8 cellular contexts compared by ENCODE assay signal in the genomic region with DNA sequence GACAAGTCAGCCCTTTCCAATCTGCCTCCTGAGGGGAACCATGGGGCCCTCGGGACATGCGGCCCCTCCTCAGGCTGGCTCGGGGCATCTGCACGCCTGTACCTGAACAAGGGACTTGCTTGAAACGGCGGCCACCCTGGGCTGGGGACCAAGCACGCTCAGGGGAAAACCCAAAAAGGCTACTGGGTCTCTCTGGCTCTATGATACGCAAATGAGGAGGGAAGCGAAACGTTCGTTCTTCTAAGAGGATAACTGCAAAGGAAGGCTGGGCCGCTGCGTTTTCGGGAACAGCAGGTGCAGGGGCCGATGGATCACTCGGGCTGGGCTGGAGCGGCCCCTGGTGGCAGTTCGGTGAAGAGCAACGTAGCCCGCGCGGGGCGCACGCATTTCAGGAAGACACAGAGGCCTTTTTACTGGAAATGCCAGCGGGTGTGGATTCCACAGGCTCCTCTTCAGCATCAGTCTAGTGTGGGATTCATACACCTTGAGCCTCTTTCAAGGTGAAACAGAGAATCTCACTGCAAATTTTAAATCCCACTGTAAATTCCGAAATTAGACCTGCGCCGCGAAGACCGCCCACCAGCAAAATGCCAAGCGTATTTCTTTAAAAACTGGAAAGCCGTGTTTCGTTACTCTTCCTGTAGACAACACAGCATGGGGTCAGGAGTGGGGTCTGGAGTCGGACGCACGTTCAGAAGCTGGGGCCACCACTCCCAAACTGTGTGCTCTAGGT. TPM values are rescaled to one million over a fixed set of nuclear protein-coding genes. Genes with fewer than 3 reads are reported as not detected.
DNase-seq lines count a peak whose midpoint lies in the region; ATAC-seq and TF ChIP-seq lines count a peak whose summit lies in the region.
"Not testable (repeated sequence)": the region's sequence is repeated elsewhere in the genome, so short reads cannot be mapped to it uniquely, and the experiment has no call there.

No MANE protein-coding gene starts in this region.

- ATAC-seq in GM19328 (IDR thresholded peaks at IDR 0.05; ENCODE audit: unreplicated experiment) (peak; percentile 87), HG03342 (IDR thresholded peaks at IDR 0.05; ENCODE audit: unreplicated experiment) (peak; percentile 85), left colon (peak; percentile 86)

- DNase-seq in BE2C: peak; percentile 81
- DNase-seq in NCI-H748 (lab: John Stamatoyannopoulos, UW; ENCODE audit: unreplicated experiment): peak; percentile 53
- peak; percentile 80 for DNase-seq in activated CD4-positive, alpha-beta T cell treated with anti-CD3 and anti-CD28 coated beads, Interleukin-2, amount 50 U/mL, for 1 hour
- peak; percentile 77 for DNase-seq in cerebellum (ENCODE audit: low spot score)
- DNase-seq in left colon: peak; percentile 50 to 73
- peak; percentile 87 for DNase-seq in stimulated activated CD4-positive, alpha-beta T cell treated with anti-CD3 and anti-CD28 coated beads, Interleukin-4, amount 100 ng/mL, for 1 hour

- not testable (repeated sequence) for H3K27me3 ChIP-seq in BE2C

- H3K4me1 ChIP-seq in BE2C: not testable (repeated sequence)

- intact Hi-C loops in left colon (cut with DNase I, micrococcal nuclease): not testable (repeated sequence)

- H3K4me3 ChIP-seq in BE2C (ENCODE audit: low read depth, low read length): not testable (repeated sequence)

- H3K36me3 ChIP-seq in BE2C: not testable (repeated sequence)

- H3K9me3 ChIP-seq in BE2C: not testable (repeated sequence)

- peak; percentile 83 for TF ChIP-seq CTCF in BE2C (IDR thresholded peaks at IDR 0.05; ENCODE audit: low read depth, low read length)

RNA-seq across cellular contexts. Expression of a gene that starts 27.0 kb away (rescaled TPM):
- polyA plus RNA-seq in BE2C (2012; ENCODE audit: insufficient read depth, insufficient read length, low read depth): 0.23 TPM
- not detected for total RNA-seq in cerebellum
- not detected for total RNA-seq in left colon

RNA-seq across cellular contexts. Expression of a gene that starts 40.1 kb away (rescaled TPM):
- 258 TPM for polyA plus RNA-seq in BE2C (2012; ENCODE audit: insufficient read depth, insufficient read length, low read depth)
- total RNA-seq in cerebellum (22.0 TPM), left colon (10 to 100 TPM in 1 of 2 donors, 1 to 10 TPM in 1; 3.6 to 11.2 TPM)

RNA-seq across cellular contexts. Expression of a gene that starts 41.9 kb away (rescaled TPM):
- 69.2 TPM for polyA plus RNA-seq in BE2C (2012; ENCODE audit: insufficient read depth, insufficient read length, low read depth)
- total RNA-seq in cerebellum (39.1 TPM), left colon (10 to 100 TPM; 19.5 to 20.2 TPM)
